ENCODE assay signal across 8 cellular contexts in genomic region chr17:1574697-1575471, GRCh38. TPM values are rescaled to one million over a fixed set of nuclear protein-coding genes. Genes with fewer than 3 reads are reported as not detected.
DNase-seq lines count a peak whose midpoint lies in the region; ATAC-seq and TF ChIP-seq lines count a peak whose summit lies in the region.

No MANE protein-coding gene starts in this region.

- H4K20me1 ChIP-seq in HCT116 (ENCODE audit: insufficient read depth) (no peaks in the 10 kb centered on the region), hepatocyte (ENCODE audit: insufficient read depth, poor library complexity, severe bottlenecking) (no peaks in the 10 kb centered on the region)

- H3K9me2 ChIP-seq in HCT116 (ENCODE audit: insufficient read depth) (no peaks in the 10 kb centered on the region), hepatocyte (replicated peaks; ENCODE audit: insufficient read depth) (no peaks in the 10 kb centered on the region)

- no peak overlapping the region for H2AFZ ChIP-seq in HCT116 (ENCODE audit: low read depth, low read length, poor library complexity, severe bottlenecking)
- H2AFZ ChIP-seq in hepatocyte = no peak overlapping the region

- no peak for TF ChIP-seq RAD21 in HCT116 (IDR thresholded peaks at IDR 0.05; ENCODE audit: low read depth)

- ATAC-seq in HCT116 = peak; percentile 1; the same call in 1 of the 2 replicates

- no TSS peak for BruUV-seq in HCT116 (replicated peaks; lab: Mats Ljungman, UMichigan)

- intact Hi-C loops in HCT116 (cut with micrococcal nuclease) (loop anchor here (1.0 to 2.0 kb wide), 2 partner anchors 55 to 74 kb away; partner anchors contain the start of gene RILP), stomach (cut with DNase I; ENCODE audit: low total_unique reads) (loop anchor here (5.0 kb wide), 1 partner anchor 57 kb away; no protein-coding TSS in a partner anchor), posterior cingulate gyrus (cut with DNase I) (loop anchor here (1.0 to 10.0 kb wide), 3 partner anchors 55 to 140 kb away; partner anchors contain the start of genes RILP, SCARF1 and TLCD2)

- no peak for TF ChIP-seq POLR2A in HCT116 (IDR thresholded peaks at IDR 0.05; ENCODE audit: borderline replicate concordance, extremely low read depth, insufficient read depth, insufficient read length)
- TF ChIP-seq POLR2A in stomach (IDR thresholded peaks at IDR 0.05) = no peak

- RAD21 ChIA-PET in HCT116 (lab: Charles Lee; ENCODE audit: low non-redundant PET in 1 of 2, low total read pairs in 2 of 2, uncharacterized antibody in 2 of 2, unreplicated experiment in 2 of 2) = interaction anchor here (0.6 to 2.1 kb wide), 9 partner anchors 10 to 142 kb away, joined by 3 to 25 read pairs (median 7); partner anchors contain the start of genes RILP (in 2 of the 2) and SLC43A2 (in 2 of the 2)

- H3K27ac ChIP-seq in HCT116 (ENCODE audit: low read depth, low read length) (no peak overlapping the region; the same call in 1 of the 2 replicates), hepatocyte (no peak overlapping the region), stomach (peak overlapping the region in 4 of 5 donors; percentile 57 to 93 (median 88))

- H3K4me2 ChIP-seq in HCT116 (ENCODE audit: low read length) (peak overlapping the region; percentile 33; the same call in 1 of the 2 replicates), hepatocyte (no peak overlapping the region)

- TF ChIP-seq CTCF in HCT116 (IDR thresholded peaks at IDR 0.05 in 2 of 3, conservative IDR thresholded peaks at IDR 0.05 in 1 of 3; ENCODE audit: borderline replicate concordance in 1 of 3, insufficient read depth in 1 of 3, low read depth in 2 of 3, low read length in 2 of 3) (no peak), hepatocyte (IDR thresholded peaks at IDR 0.05; ENCODE audit: poor library complexity) (no peak), stomach (IDR thresholded peaks at IDR 0.05) (no peak)

- H3K9me3 ChIP-seq in HCT116 (ENCODE audit: control insufficient read depth in 1 of 2, insufficient read depth in 1 of 2, low read depth in 1 of 2, low read length in 2 of 2) = no peaks in the 10 kb centered on the region
- H3K9me3 ChIP-seq in NT2/D1 (ENCODE audit: insufficient read depth, low read length) = no peaks in the 10 kb centered on the region
- no peaks in the 10 kb centered on the region for H3K9me3 ChIP-seq in hepatocyte (ENCODE audit: low read depth)
- no peaks in the 10 kb centered on the region for H3K9me3 ChIP-seq in stomach

- 64% methylated on average over 31 of the region's 45 CpGs for WGBS in hepatocyte (ENCODE audit: low lambda C conversion rate, missing lambda C conversion rate)
- 47 to 55% (median 50%) methylated on average over 30 to 45 of the region's 45 CpGs for WGBS in stomach, 5 donors

- no peaks in the 10 kb centered on the region for H3K27me3 ChIP-seq in HCT116 (ENCODE audit: insufficient read depth, low read length)
- H3K27me3 ChIP-seq in NT2/D1 (ENCODE audit: insufficient read depth, insufficient read length) = no peaks in the 10 kb centered on the region
- no peaks in the 10 kb centered on the region for H3K27me3 ChIP-seq in hepatocyte
- no peaks in the 10 kb centered on the region for H3K27me3 ChIP-seq in stomach

- H3K36me3 ChIP-seq in HCT116 (ENCODE audit: control insufficient read depth in 1 of 2, insufficient read depth in 2 of 2, low read length in 2 of 2) (no peaks in the 10 kb centered on the region), NT2/D1 (ENCODE audit: insufficient read depth, insufficient read length, low read length) (no peaks in the 10 kb centered on the region), hepatocyte (replicated peaks; ENCODE audit: insufficient read depth, low read depth) (no peaks in the 10 kb centered on the region), stomach (peaks cover 0 to 4% (median 0%) of the 10 kb centered on the region in 4 donors)

- H3K4me1 ChIP-seq in HCT116 (ENCODE audit: control insufficient read depth in 1 of 2, insufficient read depth in 2 of 2, low read length in 2 of 2) = peaks cover 7 to 20% of the 10 kb centered on the region in 2 experiments; a peak in 3 of 4 replicates
- peaks cover 27% of the 10 kb centered on the region for H3K4me1 ChIP-seq in NT2/D1 (ENCODE audit: insufficient read depth, insufficient read length)
- H3K4me1 ChIP-seq in hepatocyte (ENCODE audit: insufficient read depth) = peaks cover 9% of the 10 kb centered on the region
- H3K4me1 ChIP-seq in stomach = peaks cover 34 to 52% (median 47%) of the 10 kb centered on the region in 4 donors

- DNase-seq in HCT116 (ENCODE audit: low read depth, low spot score) (no peak), NT2/D1 (ENCODE audit: low read depth, low spot score) (no peak), hepatocyte (ENCODE audit: low spot score) (peak; percentile 2), stomach (no peak), DMS79 treated with DMSO at 0.1 percent for 48 hours (lab: John Stamatoyannopoulos, UW) (no peak), NCI-H2227 (lab: John Stamatoyannopoulos, UW; ENCODE audit: unreplicated experiment) (no peak), hippocampal formation (lab: John Stamatoyannopoulos, UW) (no peak), posterior cingulate gyrus (no peak)

- no peak overlapping the region for H3K4me3 ChIP-seq in HCT116 (replicated peaks in 1 of 2; ENCODE audit: low read depth in 1 of 2, low read length in 2 of 2)
- H3K4me3 ChIP-seq in NT2/D1 (ENCODE audit: insufficient read length, low read depth) = no peak overlapping the region
- no peak overlapping the region for H3K4me3 ChIP-seq in hepatocyte
- no peak overlapping the region for H3K4me3 ChIP-seq in stomach

- H3K9ac ChIP-seq in HCT116 (ENCODE audit: low read length) (no peak overlapping the region), NT2/D1 (ENCODE audit: insufficient read length, low read depth) (peak overlapping the region; percentile 42)

- POLR2A ChIA-PET in HCT116 (lab: Charles Lee) = interaction anchor here (1.5 to 1.8 kb wide), 3 partner anchors 43 to 74 kb away, joined by 5 to 9 read pairs (median 8); partner anchors contain the start of gene RILP

- CTCF ChIA-PET in HCT116 (lab: Charles Lee) = interaction anchor here (0.6 to 3.5 kb wide), 23 partner anchors 11 to 458 kb away, joined by 3 to 113 read pairs (median 5); partner anchors contain the start of genes PITPNA, RILP and SLC43A2

- TF ChIP-seq EP300 in stomach (IDR thresholded peaks at IDR 0.05) = no peak

- no peaks in the 10 kb centered on the region for H3K79me2 ChIP-seq in HCT116 (ENCODE audit: insufficient read depth, low read length)
- H3K79me2 ChIP-seq in hepatocyte = no peaks in the 10 kb centered on the region

TF ChIP-seq in HCT116, 20 proteins besides CTCF, POLR2A, EP300 and RAD21:
- TF ChIP-seq ELF1 (IDR thresholded peaks at IDR 0.05; ENCODE audit: borderline replicate concordance, low read depth) (no peak), CBX3 (IDR thresholded peaks at IDR 0.05; ENCODE audit: low read depth) (no peak), EGR1 (IDR thresholded peaks at IDR 0.05; ENCODE audit: low read depth) (no peak)

RNA-seq across cellular contexts. Expression of gene PITPNA, which starts 12.3 kb away (rescaled TPM):
- 71.2 TPM for total RNA-seq in HCT116 (2021; ENCODE audit: unreplicated experiment)
- polyA plus RNA-seq in HCT116 (2012) = 36.0 and 42.7 TPM in 2 replicates
- total RNA-seq in hepatocyte = 25.4 and 26.8 TPM in 2 replicates
- 55.0 and 58.0 TPM in 2 replicates for polyA plus RNA-seq in hepatocyte
- total RNA-seq in stomach = 10 to 100 TPM; 12.1 to 61.7 (median 23.9) TPM
- polyA plus RNA-seq in stomach = 10 to 100 TPM; 19.5 to 27.0 (median 21.8) TPM

RNA-seq across cellular contexts. Expression of gene SLC43A2, which starts 53.8 kb away (rescaled TPM):
- total RNA-seq in HCT116 (2021; ENCODE audit: unreplicated experiment) (12.6 TPM), hepatocyte (6.0 and 6.1 TPM in 2 replicates), stomach (10 to 100 TPM in 2 of 5 donors, 1 to 10 TPM in 2, under 1 TPM in 1; 0.29 to 15.8 (median 6.5) TPM)
- 10.0 and 12.0 TPM in 2 replicates for polyA plus RNA-seq in HCT116 (2012)
- polyA plus RNA-seq in hepatocyte (9.8 and 10.2 TPM in 2 replicates), stomach (1 to 10 TPM; 1.8 to 5.9 (median 4.6) TPM)

RNA-seq across cellular contexts. Expression of gene INPP5K, which starts 58.5 kb away (rescaled TPM):
- total RNA-seq in HCT116 (2021; ENCODE audit: unreplicated experiment) (25.6 TPM), hepatocyte (34.7 and 48.4 TPM in 2 replicates), stomach (10 to 100 TPM; 38.0 to 97.6 (median 93.4) TPM)
- 20.6 and 22.2 TPM in 2 replicates for polyA plus RNA-seq in HCT116 (2012)
- polyA plus RNA-seq in hepatocyte (33.5 and 40.4 TPM in 2 replicates), stomach (10 to 100 TPM; 22.9 to 27.1 (median 26.6) TPM)

Comparison
In these comparisons a context has a peak if more than half of its experiments do, and no peak if none do; other contexts are left out.
1. H3K27ac ChIP-seq: peak in stomach (4 of 5); none in HCT116 (single experiment) and hepatocyte (single experiment).